ENCODE assay signal across 10 cellular contexts in the genomic region with DNA sequence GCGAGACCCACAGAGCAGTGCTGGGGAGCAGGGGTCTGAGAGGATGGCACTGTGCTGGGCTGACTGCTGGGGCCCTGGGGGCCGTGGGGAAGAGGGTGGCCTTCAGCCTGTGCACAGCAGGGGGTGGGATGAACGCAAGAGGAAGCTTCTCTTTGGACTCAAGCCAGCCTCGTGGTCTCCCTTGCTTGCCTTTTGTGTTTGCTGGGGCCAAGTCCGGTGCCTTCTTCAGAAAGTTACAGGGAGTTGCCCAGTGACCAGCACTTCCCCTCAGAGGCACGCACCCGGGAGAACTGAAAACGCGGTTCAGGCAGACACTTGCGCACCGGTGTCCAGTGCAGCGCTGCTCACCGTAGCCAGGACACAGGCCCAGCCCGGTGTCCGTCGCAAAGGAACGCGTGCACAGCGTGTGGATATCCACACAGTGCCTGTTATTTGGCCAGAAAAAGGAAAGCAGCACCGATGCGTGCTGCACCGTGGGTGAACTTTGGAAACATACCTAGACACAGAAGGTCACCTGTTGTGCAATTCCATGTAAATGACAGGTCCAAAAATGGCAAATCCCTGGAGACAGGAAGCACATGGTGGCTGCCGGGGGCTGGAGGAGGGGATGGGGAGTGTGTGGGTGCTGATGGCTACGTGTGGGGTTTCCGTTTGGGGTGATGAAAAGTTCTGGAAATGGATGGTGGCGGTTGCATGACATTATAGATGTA. TPM values are rescaled to one million over a fixed set of nuclear protein-coding genes. Genes with fewer than 3 reads are reported as not detected.
A peak's percentile ranks its signal among the peaks of the same experiment; 100 is the strongest.
DNase-seq lines count a peak whose midpoint lies in the region; ATAC-seq and TF ChIP-seq lines count a peak whose summit lies in the region.
"Had no signal": no experiment of that assay in that cellular context is flagged by ENCODE, and none has a peak within 500 bp of the region (broad histone marks: within the 10 kb centered on the region; RNA-seq: fewer than 3 reads in every experiment).

No MANE protein-coding gene starts in this region.

- H3K4me3 Mint-ChIP-seq in glutamatergic neuron (ENCODE audit: unreplicated experiment): no peak overlapping the region

- no peak overlapping the region for H3K4me3 ChIP-seq in A673 (ENCODE audit: low read depth, low read length, poor library complexity, severe bottlenecking)

- H3K9me3 Mint-ChIP-seq in glutamatergic neuron (ENCODE audit: unreplicated experiment): no peaks in the 10 kb centered on the region

- CTCF ChIA-PET in A673 (lab: Charles Lee): no interaction called here

- H3K4me1 Mint-ChIP-seq in glutamatergic neuron (ENCODE audit: low read depth, unreplicated experiment): peaks cover 16% of the 10 kb centered on the region

- DNase-seq in HuH-7 (ENCODE audit: low spot score) (peak; percentile 55), UCSD-AML1 (lab: John Stamatoyannopoulos, UW; ENCODE audit: unreplicated experiment) (peak; percentile 79), glutamatergic neuron (no peak), sciatic nerve (ENCODE audit: low spot score) (peak; percentile 77), ureter (ENCODE audit: low spot score) (no peak), A673 (ENCODE audit: low spot score) (no peak)
- DNase-seq in stimulated activated CD4-positive, alpha-beta T cell treated with anti-CD3 and anti-CD28 coated beads, Interleukin-1b, Interleukin-23, amount 100 ng/mL, for 48 hours: no peak
- DNase-seq: erythroblast, T-helper 9 cell had no signal

- no TSS peak for BruUV-seq in A673 (replicated peaks; lab: Mats Ljungman, UMichigan)

- no peaks in the 10 kb centered on the region for H3K36me3 Mint-ChIP-seq in glutamatergic neuron (ENCODE audit: unreplicated experiment)

- no peak overlapping the region for H3K27ac ChIP-seq in A673 (ENCODE audit: low read depth, low read length, poor library complexity, severe bottlenecking)

- H3K27me3 Mint-ChIP-seq in glutamatergic neuron (ENCODE audit: unreplicated experiment): peaks cover 3% of the 10 kb centered on the region

- no peak for TF ChIP-seq CTCF in glutamatergic neuron (IDR thresholded peaks at IDR 0.05; ENCODE audit: partially characterized antibody, unreplicated experiment)
- no peak for TF ChIP-seq CTCF in A673 (conservative IDR thresholded peaks at IDR 0.05; ENCODE audit: low read depth, low read length)

- no peaks in the 10 kb centered on the region for H3K4me1 ChIP-seq in A673 (ENCODE audit: insufficient read depth, low read length, poor library complexity, severe bottlenecking)

- no peaks in the 10 kb centered on the region for H3K27me3 ChIP-seq in A673 (replicated peaks; ENCODE audit: insufficient read depth, low read depth, low read length, poor library complexity)

- intact Hi-C loops in sciatic nerve (cut with DNase I) (no loop called here), A673 (cut with micrococcal nuclease; ENCODE audit: unreplicated experiment) (no loop called here)

- H3K36me3 ChIP-seq in A673 (ENCODE audit: insufficient read depth, low read length, poor library complexity, severe bottlenecking): peaks cover 14% of the 10 kb centered on the region

- no peaks in the 10 kb centered on the region for H3K9me3 ChIP-seq in A673 (ENCODE audit: low read depth, low read length, poor library complexity, severe bottlenecking)

- H3K27ac Mint-ChIP-seq in glutamatergic neuron (ENCODE audit: unreplicated experiment): peak overlapping the region; percentile 75

- peak; percentile 47 for ATAC-seq in sciatic nerve
- no peak for ATAC-seq in GM18870 (IDR thresholded peaks at IDR 0.05; ENCODE audit: unreplicated experiment)

- POLR2A ChIA-PET in A673 (lab: Charles Lee; ENCODE audit: low non-redundant PET): no interaction called here

RNA-seq across cellular contexts. Expression of a gene that starts 29.5 kb away (rescaled TPM):
- total RNA-seq in glutamatergic neuron (ENCODE audit: unreplicated experiment) (34.3 TPM), sciatic nerve (21.3 TPM), ureter (33.1 TPM), A673 (2021) (29.7 and 33.8 TPM in 2 replicates)

RNA-seq across cellular contexts. Expression of a gene that starts 39.3 kb away (rescaled TPM):
- 150 TPM for total RNA-seq in glutamatergic neuron (ENCODE audit: unreplicated experiment)
- total RNA-seq in sciatic nerve: 75.3 TPM
- total RNA-seq in ureter: 104 TPM
- total RNA-seq in A673 (2021): 54.6 and 61.4 TPM in 2 replicates

RNA-seq across cellular contexts. Expression of a gene that starts 49.2 kb away (rescaled TPM):
- 54.6 TPM for total RNA-seq in glutamatergic neuron (ENCODE audit: unreplicated experiment)
- total RNA-seq in sciatic nerve: 30.8 TPM
- total RNA-seq in ureter: 27.2 TPM
- total RNA-seq in A673 (2021): 36.3 and 36.5 TPM in 2 replicates

Comparison
In these comparisons a context has a peak if more than half of its experiments do, and no peak if none do; other contexts are left out.
1. DNase-seq: peak in HuH-7 (single experiment), UCSD-AML1 (single experiment) and sciatic nerve (single experiment); none in glutamatergic neuron (single experiment), ureter (single experiment), stimulated activated CD4-positive, alpha-beta T cell treated with anti-CD3 and anti-CD28 coated beads, Interleukin-1b, Interleukin-23, amount 100 ng/mL, for 48 hours (single experiment) and A673 (single experiment).